In the genomic region with DNA sequence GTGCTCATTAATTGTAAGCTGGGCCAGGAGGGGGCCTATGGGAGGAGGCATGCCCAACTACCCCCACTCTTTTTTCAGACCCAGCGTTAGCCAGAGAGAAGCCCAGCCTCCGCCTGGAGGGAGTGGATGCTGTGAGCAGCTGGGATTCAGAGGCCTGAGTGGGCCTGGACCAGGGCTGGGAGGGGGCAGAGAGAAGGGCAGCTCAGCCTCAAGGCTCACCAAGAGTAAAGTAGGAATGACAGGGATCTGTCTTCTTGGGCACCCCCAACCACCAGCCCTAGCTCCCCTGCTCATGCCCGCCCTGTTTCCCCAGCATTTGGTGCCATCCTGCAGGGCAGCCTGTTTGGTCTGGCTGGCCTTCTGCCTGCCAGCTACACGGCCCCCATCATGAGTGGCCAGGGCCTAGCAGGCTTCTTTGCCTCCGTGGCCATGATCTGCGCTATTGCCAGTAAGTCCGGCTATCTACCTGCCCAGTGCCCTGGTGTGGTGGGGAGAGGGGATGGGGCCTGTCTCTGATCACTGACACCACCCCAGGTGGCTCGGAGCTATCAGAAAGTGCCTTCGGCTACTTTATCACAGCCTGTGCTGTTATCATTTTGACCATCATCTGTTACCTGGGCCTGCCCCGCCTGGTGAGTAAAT, we compare ENCODE assay signal across 20 cellular contexts. TPM values are rescaled to one million over a fixed set of nuclear protein-coding genes. Genes with fewer than 3 reads are reported as not detected.
"Had no signal": no experiment of that assay in that cellular context is flagged by ENCODE, and none has a peak within 500 bp of the region (broad histone marks: within the 10 kb centered on the region; RNA-seq: fewer than 3 reads in every experiment).

No MANE protein-coding gene starts in this region.

- H3K27me3 Mint-ChIP-seq: stimulated activated naive B cell treated with anti-CD40 and anti-IgM and Interleukin-4, amounts not matched to agents 10 μg/mL and 1 μg/mL and 100 μg/mL, for 72 hours had no signal

- H3K9me3 Mint-ChIP-seq: activated naive CD4-positive, alpha-beta T cell treated with anti-CD3 and anti-CD28 coated beads, Interleukin-2, amount 50 U/mL, for 72 hours; activated T-cell treated with anti-CD3 and anti-CD28 coated beads, Interleukin-2, amount 50 U/mL, for 4 hours; nephron; stimulated activated naive B cell treated with anti-CD40 and anti-IgM and Interleukin-4, amounts not matched to agents 10 μg/mL and 1 μg/mL and 100 μg/mL, for 72 hours had no signal

- FAIRE-seq: bronchial epithelial cell, colon, frontal cortex had no signal

- H3K27ac Mint-ChIP-seq: activated naive CD4-positive, alpha-beta T cell treated with anti-CD3 and anti-CD28 coated beads, Interleukin-2, amount 50 U/mL, for 72 hours; stimulated activated naive B cell treated with anti-CD40 and anti-IgM and Interleukin-4, amounts not matched to agents 10 μg/mL and 1 μg/mL and 100 μg/mL, for 72 hours had no signal

- H3K27ac ChIP-seq: SJCRH30, upper lobe of right lung had no signal

- ATAC-seq: activated CD4-positive, CD25-positive, alpha-beta regulatory T cell treated with anti-CD3 and anti-CD28 coated beads, Interleukin-2, amount 50 U/mL, for 24 hours; activated naive CD4-positive, alpha-beta T cell treated with anti-CD3 and anti-CD28 coated beads, Interleukin-2, amount 50 U/mL, for 72 hours; activated T-cell treated with anti-CD3 and anti-CD28 coated beads, Interleukin-2, amount 50 U/mL, for 4 hours; stimulated activated naive B cell treated with anti-CD40 and anti-IgM and Interleukin-4, amounts not matched to agents 10 μg/mL and 1 μg/mL and 100 μg/mL, for 72 hours had no signal

- H3K27me3 ChIP-seq: SJCRH30, upper lobe of right lung had no signal

- DNase-seq: activated CD4-positive, alpha-beta T cell treated with anti-CD3 and anti-CD28 coated beads, Interleukin-2, amount 50 U/mL, for 4 hours; activated effector memory CD4-positive, alpha-beta T cell treated with anti-CD3 and anti-CD28 coated beads, Interleukin-2, amount 50 U/mL, for 16 hours; activated T-cell treated with anti-CD3 and anti-CD28 coated beads, Interleukin-2, amount 50 U/mL, for 4 hours; amygdala; effector CD4-positive, alpha-beta T cell; hippocampal formation; SJCRH30; stimulated activated naive B cell treated with anti-CD40 and anti-IgM and Interleukin-4, amounts not matched to agents 10 μg/mL and 1 μg/mL and 100 μg/mL, for 72 hours; upper lobe of right lung had no signal

- H3K4me3 ChIP-seq: SJCRH30, upper lobe of right lung had no signal

- H3K4me3 Mint-ChIP-seq: activated T-cell treated with anti-CD3 and anti-CD28 coated beads, Interleukin-2, amount 50 U/mL, for 4 hours; nephron; stimulated activated naive B cell treated with anti-CD40 and anti-IgM and Interleukin-4, amounts not matched to agents 10 μg/mL and 1 μg/mL and 100 μg/mL, for 72 hours had no signal

- H3K9me3 ChIP-seq: SJCRH30, upper lobe of right lung had no signal

RNA-seq across cellular contexts. Expression of a gene that starts 13.4 kb away (rescaled TPM):
- total RNA-seq: activated naive CD4-positive, alpha-beta T cell treated with anti-CD3 and anti-CD28 coated beads, Interleukin-2, amount 50 U/mL, for 72 hours; activated T-cell treated with anti-CD3 and anti-CD28 coated beads, Interleukin-2, amount 50 U/mL, for 4 hours; bronchial epithelial cell; fibroblast of lung; frontal cortex; kidney epithelial cell; lung microvascular endothelial cell; mononuclear cell; T-helper 2 cell treated with Interferon-gamma antibody and Interleukin-4, amounts not matched to agents 100 ng/mL and 5 ng/mL, for 36 hours had no signal
- polyA plus RNA-seq: fibroblast of lung had no signal
